In genomic region chrX:150094996-150095395, GRCh38 we compare ENCODE assay signal across 2 cellular contexts.
TF ChIP-seq lines count a peak whose summit lies in the region.

No MANE protein-coding gene starts in this region.

TF ChIP-seq in SK-N-SH, 30 proteins besides CTCF, POLR2A, EP300 and RAD21 (continued from another document):
- no peak for TF ChIP-seq RCOR1 (IDR thresholded peaks at IDR 0.05; ENCODE audit: low read length)
- TF ChIP-seq JUND (IDR thresholded peaks at IDR 0.05) = peak; percentile 4; the same call in 1 of the 2 replicates
- no peak for TF ChIP-seq NFIC (IDR thresholded peaks at IDR 0.05; ENCODE audit: borderline replicate concordance)
- TF ChIP-seq FOXJ3 (CRISPR knock-in tag; IDR thresholded peaks at IDR 0.05) = no peak
- TF ChIP-seq, protein P1, sequence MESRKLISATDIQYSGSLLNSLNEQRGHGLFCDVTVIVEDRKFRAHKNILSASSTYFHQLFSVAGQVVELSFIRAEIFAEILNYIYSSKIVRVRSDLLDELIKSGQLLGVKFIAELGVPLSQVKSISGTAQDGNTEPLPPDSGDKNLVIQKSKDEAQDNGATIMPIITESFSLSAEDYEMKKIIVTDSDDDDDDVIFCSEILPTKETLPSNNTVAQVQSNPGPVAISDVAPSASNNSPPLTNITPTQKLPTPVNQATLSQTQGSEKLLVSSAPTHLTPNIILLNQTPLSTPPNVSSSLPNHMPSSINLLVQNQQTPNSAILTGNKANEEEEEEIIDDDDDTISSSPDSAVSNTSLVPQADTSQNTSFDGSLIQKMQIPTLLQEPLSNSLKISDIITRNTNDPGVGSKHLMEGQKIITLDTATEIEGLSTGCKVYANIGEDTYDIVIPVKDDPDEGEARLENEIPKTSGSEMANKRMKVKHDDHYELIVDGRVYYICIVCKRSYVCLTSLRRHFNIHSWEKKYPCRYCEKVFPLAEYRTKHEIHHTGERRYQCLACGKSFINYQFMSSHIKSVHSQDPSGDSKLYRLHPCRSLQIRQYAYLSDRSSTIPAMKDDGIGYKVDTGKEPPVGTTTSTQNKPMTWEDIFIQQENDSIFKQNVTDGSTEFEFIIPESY (IDR thresholded peaks at IDR 0.05; ENCODE audit: borderline replicate concordance, low read depth) = no peak
- TF ChIP-seq RXRA (IDR thresholded peaks at IDR 0.05; ENCODE audit: borderline replicate concordance, low read depth) = no peak
- no peak for TF ChIP-seq GABPA (IDR thresholded peaks at IDR 0.05; ENCODE audit: low read depth)
- TF ChIP-seq FOSL2 (IDR thresholded peaks at IDR 0.05; ENCODE audit: borderline replicate concordance, low read depth) = no peak
- TF ChIP-seq CHD2 (IDR thresholded peaks at IDR 0.05; ENCODE audit: low read length, partially characterized antibody) = no peak
- TF ChIP-seq, protein P2, sequence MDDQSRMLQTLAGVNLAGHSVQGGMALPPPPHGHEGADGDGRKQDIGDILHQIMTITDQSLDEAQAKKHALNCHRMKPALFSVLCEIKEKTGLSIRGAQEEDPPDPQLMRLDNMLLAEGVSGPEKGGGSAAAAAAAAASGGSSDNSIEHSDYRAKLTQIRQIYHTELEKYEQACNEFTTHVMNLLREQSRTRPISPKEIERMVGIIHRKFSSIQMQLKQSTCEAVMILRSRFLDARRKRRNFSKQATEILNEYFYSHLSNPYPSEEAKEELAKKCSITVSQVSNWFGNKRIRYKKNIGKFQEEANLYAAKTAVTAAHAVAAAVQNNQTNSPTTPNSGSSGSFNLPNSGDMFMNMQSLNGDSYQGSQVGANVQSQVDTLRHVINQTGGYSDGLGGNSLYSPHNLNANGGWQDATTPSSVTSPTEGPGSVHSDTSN (IDR thresholded peaks at IDR 0.05) = peak; percentile 40; the same call in 1 of the 2 replicates
- no peak for TF ChIP-seq TEAD4 (IDR thresholded peaks at IDR 0.05; ENCODE audit: borderline replicate concordance, insufficient read depth)
- no peak for TF ChIP-seq MXI1 (IDR thresholded peaks at IDR 0.05; ENCODE audit: low read depth, low read length)
TF ChIP-seq in SK-N-SH: peak in this region for 3.

TF ChIP-seq in endothelial cell of umbilical vein, 7 proteins besides CTCF, POLR2A, EP300 and RAD21 (continued from another document):
- no peak for TF ChIP-seq EZH2 (IDR thresholded peaks at IDR 0.05; ENCODE audit: borderline replicate concordance, low read depth, low read length, severe bottlenecking)
